Comparison of ENCODE assay signal across 1 cellular context in genomic region chr4:131426023-131426758, GRCh38.
A peak's percentile ranks its signal among the peaks of the same experiment; 100 is the strongest.
TF ChIP-seq lines count a peak whose summit lies in the region.

No MANE protein-coding gene starts in this region.

TF ChIP-seq in GM12878, 131 proteins besides CTCF, POLR2A, EP300 and RAD21 (continued from another document):
- TF ChIP-seq, protein P1, sequence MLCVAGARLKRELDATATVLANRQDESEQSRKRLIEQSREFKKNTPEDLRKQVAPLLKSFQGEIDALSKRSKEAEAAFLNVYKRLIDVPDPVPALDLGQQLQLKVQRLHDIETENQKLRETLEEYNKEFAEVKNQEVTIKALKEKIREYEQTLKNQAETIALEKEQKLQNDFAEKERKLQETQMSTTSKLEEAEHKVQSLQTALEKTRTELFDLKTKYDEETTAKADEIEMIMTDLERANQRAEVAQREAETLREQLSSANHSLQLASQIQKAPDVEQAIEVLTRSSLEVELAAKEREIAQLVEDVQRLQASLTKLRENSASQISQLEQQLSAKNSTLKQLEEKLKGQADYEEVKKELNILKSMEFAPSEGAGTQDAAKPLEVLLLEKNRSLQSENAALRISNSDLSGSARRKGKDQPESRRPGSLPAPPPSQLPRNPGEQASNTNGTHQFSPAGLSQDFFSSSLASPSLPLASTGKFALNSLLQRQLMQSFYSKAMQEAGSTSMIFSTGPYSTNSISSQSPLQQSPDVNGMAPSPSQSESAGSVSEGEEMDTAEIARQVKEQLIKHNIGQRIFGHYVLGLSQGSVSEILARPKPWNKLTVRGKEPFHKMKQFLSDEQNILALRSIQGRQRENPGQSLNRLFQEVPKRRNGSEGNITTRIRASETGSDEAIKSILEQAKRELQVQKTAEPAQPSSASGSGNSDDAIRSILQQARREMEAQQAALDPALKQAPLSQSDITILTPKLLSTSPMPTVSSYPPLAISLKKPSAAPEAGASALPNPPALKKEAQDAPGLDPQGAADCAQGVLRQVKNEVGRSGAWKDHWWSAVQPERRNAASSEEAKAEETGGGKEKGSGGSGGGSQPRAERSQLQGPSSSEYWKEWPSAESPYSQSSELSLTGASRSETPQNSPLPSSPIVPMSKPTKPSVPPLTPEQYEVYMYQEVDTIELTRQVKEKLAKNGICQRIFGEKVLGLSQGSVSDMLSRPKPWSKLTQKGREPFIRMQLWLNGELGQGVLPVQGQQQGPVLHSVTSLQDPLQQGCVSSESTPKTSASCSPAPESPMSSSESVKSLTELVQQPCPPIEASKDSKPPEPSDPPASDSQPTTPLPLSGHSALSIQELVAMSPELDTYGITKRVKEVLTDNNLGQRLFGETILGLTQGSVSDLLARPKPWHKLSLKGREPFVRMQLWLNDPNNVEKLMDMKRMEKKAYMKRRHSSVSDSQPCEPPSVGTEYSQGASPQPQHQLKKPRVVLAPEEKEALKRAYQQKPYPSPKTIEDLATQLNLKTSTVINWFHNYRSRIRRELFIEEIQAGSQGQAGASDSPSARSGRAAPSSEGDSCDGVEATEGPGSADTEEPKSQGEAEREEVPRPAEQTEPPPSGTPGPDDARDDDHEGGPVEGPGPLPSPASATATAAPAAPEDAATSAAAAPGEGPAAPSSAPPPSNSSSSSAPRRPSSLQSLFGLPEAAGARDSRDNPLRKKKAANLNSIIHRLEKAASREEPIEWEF (IDR thresholded peaks at IDR 0.05; ENCODE audit: insufficient replicate concordance, low read depth, low read length) = no peak
- peak; percentile 89 for TF ChIP-seq RUNX3 (IDR thresholded peaks at IDR 0.05; ENCODE audit: low read length)
